ENCODE assay signal across 25 cellular contexts in the genomic region with DNA sequence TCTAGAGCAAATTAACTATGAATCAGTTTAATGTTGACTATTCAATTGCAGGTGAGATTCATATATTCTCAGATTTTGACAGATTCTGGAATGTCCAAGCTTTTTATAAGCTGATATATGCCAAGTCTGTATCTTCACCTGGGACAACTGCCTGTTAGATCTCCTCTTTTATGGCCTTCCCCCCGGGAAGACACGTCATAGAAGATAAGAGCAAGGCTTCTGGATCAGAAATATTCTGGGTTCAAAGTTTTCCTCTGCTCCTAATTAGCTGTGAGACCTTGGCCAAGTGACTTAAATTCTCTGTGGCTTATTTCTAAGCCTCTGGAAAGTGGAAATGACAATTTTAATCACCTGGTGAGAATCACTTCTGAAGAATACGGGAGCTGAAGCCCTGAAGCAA.
"Had no signal": no experiment of that assay in that cellular context is flagged by ENCODE, and none has a peak within 500 bp of the region (broad histone marks: within the 10 kb centered on the region; RNA-seq: fewer than 3 reads in every experiment).

No MANE protein-coding gene starts in this region.

- ATAC-seq: stimulated activated effector memory CD8-positive, alpha-beta T cell treated with anti-CD3 and anti-CD28 coated beads, Interleukin-12 subunit alpha, Interleukin-12 subunit beta, amount 100 ng/mL, for 72 hours; stimulated activated memory B cell treated with anti-CD40 and anti-IgM and Interleukin-4, amounts not matched to agents 10 μg/mL and 1 μg/mL and 100 μg/mL, for 72 hours; stimulated activated naive B cell treated with anti-CD40 and anti-IgM and Interleukin-4, amounts not matched to agents 10 μg/mL and 1 μg/mL and 100 μg/mL, for 72 hours; stimulated activated naive CD8-positive, alpha-beta T cell treated with anti-CD3 and anti-CD28 coated beads, Interleukin-15, amount 100 ng/mL, for 72 hours; stimulated activated naive CD8-positive, alpha-beta T cell treated with anti-CD3 and anti-CD28 coated beads, Interleukin-15, Interleukin-2, amounts not matched to agents 100 U/mL and 50 U/mL, for 24 hours; upper lobe of right lung had no signal

- H3K36me3 ChIP-seq: stomach, suprapubic skin, thoracic aorta, thyroid gland, tibial nerve, transverse colon, upper lobe of left lung, upper lobe of right lung, uterus, vagina had no signal

- DNase-seq: stimulated activated CD4-positive, alpha-beta T cell treated with anti-CD3 and anti-CD28 coated beads, Interleukin-2, amount 100 ng/mL, for 48 hours; stimulated activated CD4-positive, alpha-beta T cell treated with anti-CD3 and anti-CD28 coated beads, Interleukin-4, amount 100 ng/mL, for 1 hour; stimulated activated CD4-positive, alpha-beta T cell treated with anti-CD3 and anti-CD28 coated beads, Interleukin-4, amount 100 ng/mL, for 24 hours; stimulated activated CD4-positive, alpha-beta T cell treated with anti-CD3 and anti-CD28 coated beads, Interleukin-4, amount 100 ng/mL, for 4 hours; stimulated activated CD8-positive, alpha-beta memory T cell treated with anti-CD3 and anti-CD28 coated beads, Interleukin-4, amount 100 ng/mL, for 48 hours; stimulated activated naive B cell treated with anti-CD40 and anti-IgM and Interleukin-4, amounts not matched to agents 10 μg/mL and 1 μg/mL and 100 μg/mL, for 72 hours; stimulated activated naive CD4-positive, alpha-beta T cell; stimulated activated naive CD4-positive, alpha-beta T cell treated with Interleukin-2 at 50 U/mL for 16 hours; stimulated activated naive CD8-positive, alpha-beta T cell treated with anti-CD3 and anti-CD28 coated beads, Interleukin-15, amount 100 ng/mL, for 72 hours; stimulated activated naive CD8-positive, alpha-beta T cell treated with anti-CD3 and anti-CD28 coated beads, Interleukin-15, Interleukin-2, amounts not matched to agents 100 U/mL and 50 U/mL, for 24 hours; stomach; substantia nigra; testis; thyroid gland; transverse colon; upper lobe of left lung; upper lobe of right lung; uterus had no signal

- H3K4me1 ChIP-seq: suprapubic skin, testis, upper lobe of left lung, upper lobe of right lung, uterus, vagina had no signal

- H3K27me3 ChIP-seq: stomach, suprapubic skin, testis, thyroid gland, tibial nerve, transverse colon, upper lobe of left lung, upper lobe of right lung, uterus, vagina had no signal

- FAIRE-seq: urothelium cell line had no signal

- H3K4me3 ChIP-seq: stomach, suprapubic skin, testis, thoracic aorta, thyroid gland, tibial nerve, transverse colon, upper lobe of left lung, upper lobe of right lung, uterus, vagina had no signal

- H3K9me3 ChIP-seq: stomach, suprapubic skin, testis, thoracic aorta, thyroid gland, tibial nerve, transverse colon, upper lobe of left lung, upper lobe of right lung, uterus, vagina had no signal

- H3K27ac ChIP-seq: stomach, suprapubic skin, testis, thyroid gland, tibial nerve, transverse colon, upper lobe of left lung, upper lobe of right lung, uterus, vagina had no signal
